In genomic region chr7:4849390-4849789, GRCh38 we compare ENCODE assay signal across 8 cellular contexts. TPM values are rescaled to one million over a fixed set of nuclear protein-coding genes. Genes with fewer than 3 reads are reported as not detected.
A peak's percentile ranks its signal among the peaks of the same experiment; 100 is the strongest.
DNase-seq lines count a peak whose midpoint lies in the region; ATAC-seq, FAIRE-seq and TF ChIP-seq lines count a peak whose summit lies in the region.

No MANE protein-coding gene starts in this region.

- DNase-seq in Calu3 = peak; percentile 55
- DNase-seq in HFF-Myc (ENCODE audit: extremely low read depth, low read depth) = peak; percentile 30
- peak; percentile 10 for DNase-seq in Panc1 (ENCODE audit: low read depth, low spot score)
- DNase-seq in foreskin fibroblast = peak; percentile 24 to 68
- DNase-seq in testis = peak; percentile 77
- no peak for DNase-seq in RCC 7860 (ENCODE audit: low spot score)

- peak; percentile 83 for ATAC-seq in Panc1
- ATAC-seq in HG03469 (IDR thresholded peaks at IDR 0.05; ENCODE audit: unreplicated experiment) = no peak
- no peak for ATAC-seq in HG03139 (IDR thresholded peaks at IDR 0.05; ENCODE audit: unreplicated experiment)

- WGBS in testis, 2 donors = 61 to 64% methylated on average over 4 of the region's 4 CpGs

- POLR2A ChIA-PET in Panc1 (lab: Charles Lee) = no interaction called here

- H3K36me3 ChIP-seq in Panc1 (ENCODE audit: control insufficient read depth, insufficient read depth, low read length) = no peaks in the 10 kb centered on the region
- H3K36me3 ChIP-seq in testis (ENCODE audit: low read depth, missing control alignments) = no peaks in the 10 kb centered on the region

- TF ChIP-seq CTCF in Calu3 (IDR thresholded peaks at IDR 0.05; ENCODE audit: unreplicated experiment) = peak; percentile 48
- TF ChIP-seq CTCF in HFF-Myc (IDR thresholded peaks at IDR 0.05; ENCODE audit: low read depth, low read length, missing control alignments) = peak; percentile 48
- TF ChIP-seq CTCF in Panc1 (IDR thresholded peaks at IDR 0.05) = peak; percentile 77
- peak; percentile 37 for TF ChIP-seq CTCF in foreskin fibroblast (IDR thresholded peaks at IDR 0.05; ENCODE audit: low read depth, low read length)
- TF ChIP-seq CTCF in testis (IDR thresholded peaks at IDR 0.05) = no peak

- BruUV-seq in Calu3 (replicated peaks; lab: Mats Ljungman, UMichigan) (no TSS peak), Panc1 (replicated peaks; lab: Mats Ljungman, UMichigan) (no TSS peak)

- no peaks in the 10 kb centered on the region for H3K4me1 Mint-ChIP-seq in Calu3 (ENCODE audit: low read depth, unreplicated experiment)

- H3K27ac ChIP-seq in Panc1 (ENCODE audit: low read length) (no peak overlapping the region), testis (no peak overlapping the region)

- no peak for FAIRE-seq in RCC 7860 (lab: Jason Lieb, UNC)

- H3K36me3 Mint-ChIP-seq in Calu3 (ENCODE audit: insufficient read depth, unreplicated experiment) = no peaks in the 10 kb centered on the region

- H3K27ac Mint-ChIP-seq in Calu3 (ENCODE audit: unreplicated experiment) = no peak overlapping the region

- H3K9me3 ChIP-seq in Panc1 (ENCODE audit: control insufficient read depth, insufficient read depth, low read depth, low read length) (no peaks in the 10 kb centered on the region), testis (no peaks in the 10 kb centered on the region)

- in situ Hi-C loops in Panc1 (cut with HindIII; ENCODE audit: low pct_unique_long_range_greater_than_20kb, low sequenced_read_pairs) = no loop called here

- H3K4me3 ChIP-seq in HFF-Myc (replicated peaks; ENCODE audit: low read depth, low read length) = no peak overlapping the region
- no peak overlapping the region for H3K4me3 ChIP-seq in Panc1 (ENCODE audit: low read depth in 2 of 2, low read length in 2 of 2)
- H3K4me3 ChIP-seq in foreskin fibroblast (ENCODE audit: low read depth in 1 of 2, low read length in 2 of 2) = no peak overlapping the region
- H3K4me3 ChIP-seq in testis = no peak overlapping the region

- CTCF ChIA-PET in Calu3 (lab: Charles Lee) (interaction anchor here (0.7 to 0.9 kb wide), 3 partner anchors 232 to 239 kb away, joined by 3 read pairs; no protein-coding TSS in a partner anchor), Panc1 (lab: Charles Lee) (interaction anchor here (1.3 kb wide), 1 partner anchor 18 kb away, joined by 3 read pairs; no protein-coding TSS in a partner anchor)

- TF ChIP-seq POLR2A in testis (IDR thresholded peaks at IDR 0.05) = no peak

- no peak overlapping the region for H3K4me3 Mint-ChIP-seq in Calu3 (ENCODE audit: low read depth, unreplicated experiment)

- no peaks in the 10 kb centered on the region for H3K4me1 ChIP-seq in Panc1 (ENCODE audit: control insufficient read depth, insufficient read depth, low read length)
- H3K4me1 ChIP-seq in testis = no peaks in the 10 kb centered on the region

- H3K27me3 Mint-ChIP-seq in Calu3 (ENCODE audit: unreplicated experiment) = peaks cover 17% of the 10 kb centered on the region

- peaks cover 4% of the 10 kb centered on the region for H3K9me3 Mint-ChIP-seq in Calu3 (ENCODE audit: low read depth, unreplicated experiment)

- H3K27me3 ChIP-seq in Panc1 (ENCODE audit: control insufficient read depth, insufficient read depth, low read length) (0 out of 2 replicates have a peak, but pooled peaks cover 3% of the 10 kb centered on the region), testis (no peaks in the 10 kb centered on the region)

- intact Hi-C loops in Calu3 (cut with micrococcal nuclease; ENCODE audit: unreplicated experiment) (loop anchor here (1.0 kb wide), 1 partner anchor 236 kb away; no protein-coding TSS in a partner anchor), Panc1 (cut with micrococcal nuclease; ENCODE audit: unreplicated experiment) (loop anchor here (5.0 kb wide), 1 partner anchor 233 kb away; no protein-coding TSS in a partner anchor), testis (cut with DNase I; ENCODE audit: low total_unique reads) (no loop called here)

RNA-seq across cellular contexts. Expression of gene PAPOLB, which starts 12.4 kb away (rescaled TPM):
- 0.07 TPM in 1 of 2 replicates, not detected in the other for total RNA-seq in Calu3 (2022)
- not detected for total RNA-seq in Panc1 (2021; ENCODE audit: unreplicated experiment)
- not detected for polyA plus RNA-seq in Panc1 (2012; ENCODE audit: insufficient read length)
- total RNA-seq in testis = 10 to 100 TPM; 19.1 to 29.1 TPM
- 65.2 TPM for polyA plus RNA-seq in testis (ENCODE audit: insufficient read depth, low read depth, low replicate concordance)

RNA-seq across cellular contexts. Expression of gene RADIL, which starts 34.1 kb away (rescaled TPM):
- total RNA-seq in Calu3 (2022) = 0.83 and 1.8 TPM in 2 replicates
- total RNA-seq in Panc1 (2021; ENCODE audit: unreplicated experiment) = 1.3 TPM
- 0.69 TPM for polyA plus RNA-seq in Panc1 (2012; ENCODE audit: insufficient read length)
- total RNA-seq in testis = 10 to 100 TPM; 24.3 to 25.6 TPM
- 29.7 TPM for polyA plus RNA-seq in testis (ENCODE audit: insufficient read depth, low read depth, low replicate concordance)

Comparison
In these comparisons a context has a peak if more than half of its experiments do, and no peak if none do; other contexts are left out.
1. CTCF ChIP-seq: peak in Calu3 (single experiment), HFF-Myc (single experiment), Panc1 (single experiment) and foreskin fibroblast (single experiment); none in testis (0 of 3).
2. RNA of gene PAPOLB, which starts 12.4 kb away (total RNA-seq): 19.1 to 29.1 TPM in testis; 0.07 TPM in Calu3 and not detected in Panc1 (single experiment); every median in the first group is over 10 times any median in the second.